ENCODE assay signal across 18 cellular contexts in the genomic region with DNA sequence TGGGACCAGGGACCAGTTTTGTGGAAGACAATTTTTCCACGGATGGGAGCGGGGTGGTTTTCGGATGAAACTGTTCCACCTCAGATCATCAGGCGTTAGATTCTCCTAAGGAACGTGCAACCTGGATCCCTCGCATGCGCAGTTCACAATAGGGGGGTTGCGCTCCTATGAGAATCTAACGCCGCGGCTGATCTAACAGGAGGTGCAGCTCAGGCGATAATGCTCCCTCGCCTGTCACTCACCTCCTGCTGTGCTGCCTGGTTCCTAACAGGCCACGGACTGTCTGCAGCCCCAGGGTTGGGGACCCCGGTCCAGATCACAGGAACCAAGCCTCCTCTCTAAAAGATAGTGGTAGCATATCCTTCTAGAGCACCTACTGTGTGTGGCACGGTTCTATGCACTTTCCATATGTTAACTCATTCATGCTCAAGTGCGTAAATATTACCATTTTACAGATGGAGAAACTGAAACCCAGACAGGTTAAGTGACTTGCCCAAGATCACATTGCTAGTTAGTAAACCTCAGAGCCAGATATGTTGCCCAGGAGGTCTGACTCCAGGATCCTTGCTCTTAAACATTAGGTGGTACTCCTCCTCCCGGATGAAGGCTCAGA. TPM values are rescaled to one million over a fixed set of nuclear protein-coding genes. Genes with fewer than 3 reads are reported as not detected.
A peak's percentile ranks its signal among the peaks of the same experiment; 100 is the strongest.
DNase-seq lines count a peak whose midpoint lies in the region; ATAC-seq, FAIRE-seq and TF ChIP-seq lines count a peak whose summit lies in the region.
"Had no signal": no experiment of that assay in that cellular context is flagged by ENCODE, and none has a peak within 500 bp of the region (broad histone marks: within the 10 kb centered on the region; RNA-seq: fewer than 3 reads in every experiment).

No MANE protein-coding gene starts in this region.

- no peak overlapping the region for H2BK20ac ChIP-seq in H9 (ENCODE audit: low read depth, low read length, poor library complexity, severe bottlenecking)

- no peak overlapping the region for H2BK120ac ChIP-seq in H9 (ENCODE audit: low read depth, low read length, poor library complexity, severe bottlenecking)

- H4K8ac ChIP-seq in H9 (replicated peaks; ENCODE audit: insufficient read length, low read depth, low read length): no peak overlapping the region

- H3K4me1 ChIP-seq in H9 (ENCODE audit: insufficient read depth, low read length) (peaks cover 3% of the 10 kb centered on the region; the same call in 1 of the 2 replicates), K562 (replicated peaks in 1 of 2; ENCODE audit: control insufficient read depth in 2 of 2, insufficient read depth in 2 of 2, low read length in 2 of 2) (peaks cover 16 to 67% of the 10 kb centered on the region in 2 experiments), mucosa of descending colon (ENCODE audit: low read depth) (peaks cover 17% of the 10 kb centered on the region), tibial artery (peaks cover 0 to 15% (median 8%) of the 10 kb centered on the region in 4 donors)

- H3K4me1 Mint-ChIP-seq in H9: peaks cover 21 to 42% of the 10 kb centered on the region in 2 experiments
- H3K4me1 Mint-ChIP-seq in activated naive CD8-positive, alpha-beta T cell treated with anti-CD3 and anti-CD28 coated beads for 36 hours: peaks cover 1% of the 10 kb centered on the region

- TF ChIP-seq CTCF in H9 (conservative IDR thresholded peaks at IDR 0.05) (no peak), K562 (IDR thresholded peaks at IDR 0.05 in 2 of 3, conservative IDR thresholded peaks at IDR 0.05 in 1 of 3; ENCODE audit: insufficient read depth in 2 of 3, low read depth in 1 of 3, low read length in 3 of 3) (no peak), mucosa of descending colon (IDR thresholded peaks at IDR 0.05) (no peak), tibial artery (IDR thresholded peaks at IDR 0.05) (no peak)

- peak overlapping the region in 2 of 3 experiments; percentile 70 to 87; a peak in 1 of 7 replicates for H3K27ac Mint-ChIP-seq in H9
- no peak overlapping the region for H3K27ac Mint-ChIP-seq in activated naive CD8-positive, alpha-beta T cell treated with anti-CD3 and anti-CD28 coated beads for 36 hours
- H3K27ac Mint-ChIP-seq: CD4-positive, CD25-positive, alpha-beta regulatory T cell had no signal

- H3K4me3 Mint-ChIP-seq in H9: peak overlapping the region in 1 of 2 experiments; percentile 75; a peak in 2 of 5 replicates
- no peak overlapping the region for H3K4me3 Mint-ChIP-seq in activated naive CD8-positive, alpha-beta T cell treated with anti-CD3 and anti-CD28 coated beads for 36 hours
- H3K4me3 Mint-ChIP-seq: CD4-positive, CD25-positive, alpha-beta regulatory T cell had no signal

- no peaks in the 10 kb centered on the region for H3K9me1 ChIP-seq in K562 (ENCODE audit: control insufficient read depth, insufficient read depth, low read length)

- no peak overlapping the region for H3K56ac ChIP-seq in H9 (ENCODE audit: insufficient read length, low read depth, low read length)

- no peak for TF ChIP-seq EP300 in K562 (IDR thresholded peaks at IDR 0.05; ENCODE audit: low read length)

- no peak overlapping the region for H4K5ac ChIP-seq in H9 (ENCODE audit: insufficient read length, low read depth, low read length)

- H4K20me1 ChIP-seq in H9 (ENCODE audit: control insufficient read depth, insufficient read depth, insufficient read length): no peaks in the 10 kb centered on the region
- no peaks in the 10 kb centered on the region for H4K20me1 ChIP-seq in K562 (replicated peaks; ENCODE audit: control insufficient read depth, insufficient read depth, low read length)

- H3K27ac ChIP-seq in H9 (ENCODE audit: insufficient read length, low read depth, low read length) (no peak overlapping the region), K562 (ENCODE audit: extremely low read depth, low read depth, low read length) (no peak overlapping the region), tibial artery (peak overlapping the region; percentile 35 to 76)
- H3K27ac ChIP-seq: KMS-11, PC-9 had no signal

- no peak for TF ChIP-seq RAD21 in K562 (CRISPR knock-in tag; conservative IDR thresholded peaks at IDR 0.05 in 1 of 2, IDR thresholded peaks at IDR 0.05 in 1 of 2)

- CTCF ChIA-PET in K562 (lab: Yijun Ruan, JAX; ENCODE audit: low intra/inter-chr PET ratio): interaction anchor here (0.5 kb wide), 1 partner anchor 237 kb away, joined by 5 read pairs; no protein-coding TSS in a partner anchor

- no peak overlapping the region for H4K91ac ChIP-seq in H9 (ENCODE audit: insufficient read length, low read depth, low read length)

- no peak for TF ChIP-seq POLR2A in K562 (conservative IDR thresholded peaks at IDR 0.05)

- in situ Hi-C loops in K562 (cut with MboI): no loop called here

- H2BK5ac ChIP-seq in H9 (ENCODE audit: insufficient read length, low read length): no peak overlapping the region

- H3K79me2 ChIP-seq in H9 (ENCODE audit: insufficient read depth, low read length) (no peaks in the 10 kb centered on the region), K562 (ENCODE audit: control insufficient read depth, insufficient read depth, low read length) (no peaks in the 10 kb centered on the region)

- no peaks in the 10 kb centered on the region for H3K9me3 ChIP-seq in H9 (ENCODE audit: control insufficient read depth, low read depth, low read length)
- no peaks in the 10 kb centered on the region for H3K9me3 ChIP-seq in K562 (replicated peaks; ENCODE audit: control insufficient read depth, insufficient read depth, low read depth, low read length)
- H3K9me3 ChIP-seq in mucosa of descending colon: no peaks in the 10 kb centered on the region
- H3K9me3 ChIP-seq in tibial artery: no peaks in the 10 kb centered on the region

- peak; percentile 88 for FAIRE-seq in K562 (lab: Jason Lieb, UNC)

- no peak overlapping the region for H2AFZ ChIP-seq in H9 (ENCODE audit: low read length)
- no peak overlapping the region; the same call in 1 of the 2 replicates for H2AFZ ChIP-seq in K562 (ENCODE audit: low read depth, low read length)
- H2AFZ ChIP-seq: PC-9 had no signal

- no peaks in the 10 kb centered on the region for H3K27me3 ChIP-seq in H9 (ENCODE audit: insufficient read depth, low read length)
- H3K27me3 ChIP-seq in K562 (ENCODE audit: control insufficient read depth in 2 of 2, insufficient read depth in 2 of 2, low read length in 2 of 2): no peaks in the 10 kb centered on the region
- H3K27me3 ChIP-seq in tibial artery: no peaks in the 10 kb centered on the region

- H3T11ph ChIP-seq in H9 (ENCODE audit: low read length): no peak overlapping the region

- intact Hi-C loops in K562 (cut with micrococcal nuclease): no loop called here
- intact Hi-C loops in mucosa of descending colon (cut with DNase I, micrococcal nuclease): no loop called here
- intact Hi-C loops in tibial artery (cut with DNase I; ENCODE audit: low total_unique reads): loop anchor here (5.0 kb wide), 1 partner anchor 76 kb away; no protein-coding TSS in a partner anchor

- DNase-seq in H9 (no peak), K562 (ENCODE audit: extremely low read depth in 1 of 4, low spot score in 3 of 4) (peak in 1 of 4 experiments; percentile 80), mucosa of descending colon (peak; percentile 9 to 33 (median 16)), tibial artery (no peak), H4 (ENCODE audit: low spot score) (no peak)
- no peak for DNase-seq in activated naive CD8-positive, alpha-beta T cell treated with anti-CD3 and anti-CD28 coated beads for 36 hours
- DNase-seq: ACHN; AML-193; Calu3; CD4-positive, CD25-positive, alpha-beta regulatory T cell; DMS53; NCI-H1092; NCI-H524; PC-9 had no signal

- no peak overlapping the region for H3K23ac ChIP-seq in H9 (ENCODE audit: insufficient read length, low read depth, low read length)

- no peaks in the 10 kb centered on the region for H3K79me1 ChIP-seq in H9 (ENCODE audit: insufficient read depth, low read depth, low read length, poor library complexity, severe bottlenecking)

- no CpG with 5 or more reads among the region's 18 CpGs for WGBS in H9 (ENCODE audit: extremely low coverage, insufficient read length, low lambda C conversion rate)
- WGBS in K562 (ENCODE audit: insufficient coverage, low coverage, missing lambda C conversion rate): 18% methylated on average over 18 of the region's 18 CpGs

- peak; percentile 17 for ATAC-seq in K562
- no peak for ATAC-seq in mucosa of descending colon
- ATAC-seq in GM21423 (IDR thresholded peaks at IDR 0.05; ENCODE audit: unreplicated experiment): no peak

- no peaks in the 10 kb centered on the region for H3K23me2 ChIP-seq in H9 (ENCODE audit: insufficient read length, low read depth, low read length, poor library complexity, severe bottlenecking)

- no peak overlapping the region for H3K9ac ChIP-seq in H9 (ENCODE audit: extremely low read depth, insufficient read length, low read length)
- H3K9ac ChIP-seq in K562 (ENCODE audit: insufficient read depth in 1 of 2, low read depth in 2 of 2, low read length in 2 of 2): peak overlapping the region in 1 of 2 experiments; percentile 18; a peak in 1 of 4 replicates
- H3K9ac ChIP-seq: KMS-11 had no signal

- H3K4me2 ChIP-seq in H9 (ENCODE audit: insufficient read depth, insufficient read length, low read length) (peak overlapping the region; percentile 12), K562 (ENCODE audit: insufficient read depth, low read length) (peak overlapping the region; percentile 29; the same call in 1 of the 2 replicates)
- H3K4me2 ChIP-seq: KMS-11, PC-9 had no signal

- no peak overlapping the region for H2BK15ac ChIP-seq in H9 (ENCODE audit: low read depth, low read length)

- H3K9me3 Mint-ChIP-seq in H9: no peaks in the 10 kb centered on the region
- no peaks in the 10 kb centered on the region for H3K9me3 Mint-ChIP-seq in activated naive CD8-positive, alpha-beta T cell treated with anti-CD3 and anti-CD28 coated beads for 36 hours
- H3K9me3 Mint-ChIP-seq: CD4-positive, CD25-positive, alpha-beta regulatory T cell had no signal

- BruUV-seq in K562 (replicated peaks; lab: Mats Ljungman, UMichigan): no TSS peak

- no peak overlapping the region for H3K4ac ChIP-seq in H9 (ENCODE audit: low read depth, low read length)

- no peak overlapping the region for H3K18ac ChIP-seq in H9 (ENCODE audit: insufficient read length, low read depth, low read length)

- peaks cover 0 to 3% (median 0%) of the 10 kb centered on the region in 3 experiments; a peak in 2 of 7 replicates for H3K36me3 Mint-ChIP-seq in H9 (ENCODE audit: insufficient read depth in 1 of 3, low read depth in 3 of 3)
- no peaks in the 10 kb centered on the region for H3K36me3 Mint-ChIP-seq in activated naive CD8-positive, alpha-beta T cell treated with anti-CD3 and anti-CD28 coated beads for 36 hours
- H3K36me3 Mint-ChIP-seq: CD4-positive, CD25-positive, alpha-beta regulatory T cell had no signal

- peaks cover 2% of the 10 kb centered on the region; the same call in 1 of the 2 replicates for H3K27me3 Mint-ChIP-seq in H9 (ENCODE audit: low read depth)
- H3K27me3 Mint-ChIP-seq in activated naive CD8-positive, alpha-beta T cell treated with anti-CD3 and anti-CD28 coated beads for 36 hours: no peaks in the 10 kb centered on the region

- no peak overlapping the region for H3K4me3 ChIP-seq in K562
- no peak overlapping the region for H3K4me3 ChIP-seq in mucosa of descending colon
- H3K4me3 ChIP-seq in tibial artery: peak overlapping the region; percentile 33
- H3K4me3 ChIP-seq: PC-9 had no signal

- H2AK5ac ChIP-seq in H9 (ENCODE audit: insufficient read length, low read length): no peak overlapping the region

- POLR2A ChIA-PET in K562 (lab: Yijun Ruan, JAX): interaction anchor here (1.0 kb wide), 1 partner anchor 29 kb away, joined by 3 read pairs; no protein-coding TSS in a partner anchor

- H3K36me3 ChIP-seq in K562 (ENCODE audit: control insufficient read depth, insufficient read depth, low read length) (no peaks in the 10 kb centered on the region), mucosa of descending colon (ENCODE audit: low read depth) (no peaks in the 10 kb centered on the region), tibial artery (no peaks in the 10 kb centered on the region)

- no peak overlapping the region for H2BK12ac ChIP-seq in H9 (ENCODE audit: insufficient read length, low read depth, low read length)

- H3K14ac ChIP-seq in H9 (ENCODE audit: insufficient read depth, low read length): no peak overlapping the region

RNA-seq across cellular contexts. Expression of gene SPDEF, which starts 25.3 kb away (rescaled TPM):
- 0.15 and 0.22 TPM in 2 replicates for total RNA-seq in H9 (2021)
- total RNA-seq in K562 (2011; cell fraction: chromatin; rRNA removed; ENCODE audit: low replicate concordance): not detected in 2 replicates
- 0.13 TPM in 1 of 2 replicates, not detected in the other for total RNA-seq in K562 (2011; cell fraction: nucleolus; rRNA removed)
- 0.29 TPM in 1 of 2 replicates, not detected in the other for total RNA-seq in K562 (2011; cell fraction: nucleoplasm; rRNA removed)
- 0.08 TPM in 1 of 2 replicates, not detected in the other for total RNA-seq in K562 (2014; rRNA removed)
- not detected in 2 replicates for total RNA-seq in K562 (2014; rRNA removed; fragmentation: Illumina TruSeq; extraction: Trizol)
- total RNA-seq in K562 (2015; rRNA removed; fragmentation: Illumina TruSeq; extraction: Trizol): 0.11 and 0.15 TPM in 2 replicates
- total RNA-seq in K562 (2021): 0.11 and 0.16 TPM in 2 replicates
- 0.04 and 0.08 TPM in 2 replicates for polyA plus RNA-seq in K562 (2011; rRNA removed)
- 0.13 and 0.16 TPM in 2 replicates for polyA plus RNA-seq in K562 (2011; cell fraction: cytosol; rRNA removed)
- 0.23 and 0.35 TPM in 2 replicates for polyA plus RNA-seq in K562 (2011; cell fraction: nucleus; rRNA removed)
- polyA plus RNA-seq in K562 (2012): 0.05 TPM in 1 of 2 replicates, not detected in the other
- polyA plus RNA-seq in K562 (2014; fragmentation: Illumina TruSeq; extraction: Trizol): 0.10 TPM in 1 of 2 replicates, not detected in the other
- not detected for polyA plus RNA-seq in K562 (2014; fragmentation: Nextera tagmentation; extraction: Ambion mirVana)
- 0.08 and 0.12 TPM in 2 replicates for polyA plus RNA-seq in K562 (2014; rRNA removed)
- not detected in 2 replicates for polyA minus RNA-seq in K562 (2011; rRNA and poly(A)+ RNA removed)
- not detected in 2 replicates for polyA minus RNA-seq in K562 (2011; cell fraction: cytosol; rRNA and poly(A)+ RNA removed)
- polyA minus RNA-seq in K562 (2011; cell fraction: nucleus; rRNA and poly(A)+ RNA removed): not detected in 2 replicates
- 10 to 100 TPM; 13.8 to 49.1 (median 38.2) TPM for total RNA-seq in mucosa of descending colon
- not detected for total RNA-seq in activated naive CD8-positive, alpha-beta T cell treated with anti-CD3 and anti-CD28 coated beads for 36 hours
- 0.29 TPM in 1 of 2 replicates, not detected in the other for total RNA-seq in H4 (2014; rRNA removed; shearing (Covaris generic))
- total RNA-seq: M059J, SK-MEL-5 had no signal
- polyA plus RNA-seq: CD4-positive, CD25-positive, alpha-beta regulatory T cell had no signal

Comparison
In these comparisons a context has a peak if more than half of its experiments do, and no peak if none do; other contexts are left out.
1. DNase-seq: peak in mucosa of descending colon (3 of 3); none in H9 (single experiment), tibial artery (0 of 2), activated naive CD8-positive, alpha-beta T cell treated with anti-CD3 and anti-CD28 coated beads for 36 hours (single experiment) and H4 (single experiment).
2. H3K27ac ChIP-seq: peak in tibial artery (2 of 2); none in H9 (single experiment) and K562 (single experiment).
3. H3K4me3 ChIP-seq: peak in tibial artery (2 of 2); none in K562 (single experiment) and mucosa of descending colon (single experiment).
4. RNA of gene SPDEF, which starts 25.3 kb away (total RNA-seq): 13.8 to 49.1 TPM in mucosa of descending colon; 0.15 to 0.22 TPM in H9, 0.08 to 0.29 TPM in K562, not detected in activated naive CD8-positive, alpha-beta T cell treated with anti-CD3 and anti-CD28 coated beads for 36 hours and 0.29 TPM in H4; every median in the first group is over 10 times any median in the second.